8 cellular contexts compared by ENCODE assay signal in the genomic region with DNA sequence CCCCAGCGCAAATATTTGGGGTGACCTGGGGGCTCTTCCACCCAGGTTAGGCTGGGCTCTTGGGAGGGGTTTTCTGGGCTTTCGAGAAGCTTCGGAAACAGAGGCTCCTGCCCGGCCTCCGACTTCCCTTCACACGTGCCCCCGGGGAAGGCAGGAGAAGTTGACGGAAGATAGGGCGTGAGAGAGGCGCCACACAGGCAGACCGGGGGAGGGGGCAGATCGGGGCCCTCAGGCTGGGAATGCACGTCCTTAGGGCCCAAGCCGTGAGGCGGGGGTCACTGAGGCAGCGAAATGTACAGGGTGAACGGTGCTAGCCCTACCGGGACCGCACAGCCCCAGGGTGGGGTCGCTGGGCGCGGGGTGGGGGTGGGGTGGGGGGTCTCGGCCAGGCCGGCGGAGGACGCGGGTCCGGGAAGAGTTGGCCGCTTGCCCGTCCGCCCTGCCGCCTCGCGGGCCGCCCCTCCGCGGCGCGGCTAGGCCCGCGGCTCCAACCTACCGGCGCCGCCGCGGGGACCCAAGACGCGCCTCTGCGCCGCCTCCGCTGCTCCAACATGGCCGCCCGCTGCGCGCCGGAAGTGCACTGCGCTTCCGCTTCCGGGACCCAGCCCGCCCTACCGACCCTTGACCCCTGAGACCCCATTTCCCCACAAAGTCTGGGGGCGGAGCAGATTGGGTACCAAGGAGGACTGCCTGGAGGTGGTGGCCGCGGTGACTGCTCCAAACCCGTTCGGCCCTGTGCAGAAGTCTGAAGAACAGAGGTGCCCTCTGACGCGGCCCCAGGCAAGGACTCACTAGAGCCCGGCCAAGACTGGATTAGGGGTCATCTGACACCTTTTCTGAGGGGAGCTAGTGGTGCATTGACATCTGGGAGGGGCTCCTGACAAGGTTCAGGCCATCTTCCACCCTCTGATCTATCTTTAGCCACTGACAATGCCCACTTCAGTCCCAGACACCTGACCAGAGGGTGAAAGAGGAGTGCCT. TPM values are rescaled to one million over a fixed set of nuclear protein-coding genes. Genes with fewer than 3 reads are reported as not detected.
DNase-seq lines count a peak whose midpoint lies in the region; ATAC-seq and TF ChIP-seq lines count a peak whose summit lies in the region.

Gene CCDC71 (minus strand): TSS at position 561 of the 981 bp plus-strand sequence. CDS start 2,123 bp downstream, outside the sequence.

- peaks cover 8% of the 10 kb centered on the region; the same call in 1 of the 2 replicates for H3K36me3 ChIP-seq in Panc1 (ENCODE audit: control insufficient read depth, insufficient read depth, low read length)
- H3K36me3 ChIP-seq in naive thymus-derived CD4-positive, alpha-beta T cell (ENCODE audit: control insufficient read depth in 2 of 3, insufficient read depth in 3 of 3, low read length in 3 of 3): peaks cover 0 to 29% (median 0%) of the 10 kb centered on the region in 3 experiments

- peak within 1 kb of the TSS; percentile 89 to 96 (median 92) for H3K4me3 Mint-ChIP-seq in naive thymus-derived CD4-positive, alpha-beta T cell
- H3K4me3 Mint-ChIP-seq in stimulated activated memory B cell treated with anti-CD40 and anti-IgM and Interleukin-4, amounts not matched to agents 10 μg/mL and 1 μg/mL and 100 μg/mL, for 72 hours: peak within 1 kb of the TSS; percentile 98

- H3K27me3 Mint-ChIP-seq in naive thymus-derived CD4-positive, alpha-beta T cell: no peaks in the 10 kb centered on the region
- H3K27me3 Mint-ChIP-seq in stimulated activated memory B cell treated with anti-CD40 and anti-IgM and Interleukin-4, amounts not matched to agents 10 μg/mL and 1 μg/mL and 100 μg/mL, for 72 hours: peaks cover 14% of the 10 kb centered on the region

- CTCF ChIA-PET in Panc1 (lab: Charles Lee): no interaction called here
- CTCF ChIA-PET in naive thymus-derived CD4-positive, alpha-beta T cell (lab: Charles Lee): interaction anchor here (0.6 to 1.8 kb wide), 3 partner anchors 13 to 263 kb away, joined by 3 to 6 read pairs (median 5); partner anchors contain the start of genes NICN1 and QRICH1

- H3K27ac Mint-ChIP-seq in naive thymus-derived CD4-positive, alpha-beta T cell: peak within 1 kb of the TSS; percentile 87 to 96 (median 93)
- peak within 1 kb of the TSS; percentile 97 for H3K27ac Mint-ChIP-seq in stimulated activated memory B cell treated with anti-CD40 and anti-IgM and Interleukin-4, amounts not matched to agents 10 μg/mL and 1 μg/mL and 100 μg/mL, for 72 hours

- intact Hi-C loops in Panc1 (cut with micrococcal nuclease; ENCODE audit: unreplicated experiment): no loop called here
- intact Hi-C loops in naive thymus-derived CD4-positive, alpha-beta T cell (cut with micrococcal nuclease): loop anchor here (1.0 to 5.0 kb wide), 6 partner anchors 45 to 609 kb away; partner anchors contain the start of genes QRICH1 (in 2 of the 2), USP19 (in 2 of the 2), PFKFB4 (in 1 of the 2) and QARS1 (in 1 of the 2)

- POLR2A ChIA-PET in Panc1 (lab: Charles Lee): no interaction called here
- POLR2A ChIA-PET in naive thymus-derived CD4-positive, alpha-beta T cell (lab: Charles Lee): interaction anchor here (1.0 to 3.8 kb wide), 11 partner anchors 45 to 1341 kb away, joined by 3 to 20 read pairs (median 5); partner anchors contain the start of genes DALRD3, QRICH1, USP19 and USP4

- H3K9me3 ChIP-seq in Panc1 (ENCODE audit: control insufficient read depth, insufficient read depth, low read depth, low read length): peaks cover 3% of the 10 kb centered on the region; the same call in 1 of the 2 replicates
- no peaks in the 10 kb centered on the region for H3K9me3 ChIP-seq in naive thymus-derived CD4-positive, alpha-beta T cell (ENCODE audit: control insufficient read depth in 2 of 3, low read length in 3 of 3)

- H3K4me1 Mint-ChIP-seq in naive thymus-derived CD4-positive, alpha-beta T cell: peaks cover 16 to 51% (median 42%) of the 10 kb centered on the region in 7 donors
- peaks cover 27% of the 10 kb centered on the region for H3K4me1 Mint-ChIP-seq in stimulated activated memory B cell treated with anti-CD40 and anti-IgM and Interleukin-4, amounts not matched to agents 10 μg/mL and 1 μg/mL and 100 μg/mL, for 72 hours

- no TSS peak for BruUV-seq in Panc1 (replicated peaks; lab: Mats Ljungman, UMichigan)

- H3K9me3 Mint-ChIP-seq in naive thymus-derived CD4-positive, alpha-beta T cell: peaks cover 0 to 4% (median 0%) of the 10 kb centered on the region in 11 donors
- H3K9me3 Mint-ChIP-seq in stimulated activated memory B cell treated with anti-CD40 and anti-IgM and Interleukin-4, amounts not matched to agents 10 μg/mL and 1 μg/mL and 100 μg/mL, for 72 hours: no peaks in the 10 kb centered on the region

- peak; percentile 48 for ATAC-seq in HG03469 (IDR thresholded peaks at IDR 0.05; ENCODE audit: unreplicated experiment)
- peak; percentile 84 for ATAC-seq in Panc1
- peak; percentile 85 for ATAC-seq in naive thymus-derived CD4-positive, alpha-beta T cell
- peak; percentile 89 for ATAC-seq in stimulated activated memory B cell treated with anti-CD40 and anti-IgM and Interleukin-4, amounts not matched to agents 10 μg/mL and 1 μg/mL and 100 μg/mL, for 72 hours

- H3K36me3 Mint-ChIP-seq in naive thymus-derived CD4-positive, alpha-beta T cell: peaks cover 0 to 20% (median 5%) of the 10 kb centered on the region in 5 donors
- H3K36me3 Mint-ChIP-seq in stimulated activated memory B cell treated with anti-CD40 and anti-IgM and Interleukin-4, amounts not matched to agents 10 μg/mL and 1 μg/mL and 100 μg/mL, for 72 hours: peaks cover 15% of the 10 kb centered on the region

- DNase-seq in NCI-H524 (lab: John Stamatoyannopoulos, UW) (peak; percentile 36 to 56), NCI-H524 treated with DMSO at 0.1 percent for 48 hours (lab: John Stamatoyannopoulos, UW) (no peak), Panc1 (ENCODE audit: low read depth, low spot score) (no peak), fibroblast of gingiva (ENCODE audit: low read depth) (peak; percentile 58)
- DNase-seq in activated T-cell treated with anti-CD3 and anti-CD28 coated beads, Interleukin-2, amount 50 U/mL, for 48 hours: peak; percentile 83 to 88
- peak; percentile 63 to 82 (median 72) for DNase-seq in naive thymus-derived CD4-positive, alpha-beta T cell

- no peaks in the 10 kb centered on the region for H3K27me3 ChIP-seq in Panc1 (ENCODE audit: control insufficient read depth, insufficient read depth, low read length)
- no peaks in the 10 kb centered on the region for H3K27me3 ChIP-seq in naive thymus-derived CD4-positive, alpha-beta T cell (ENCODE audit: control insufficient read depth in 2 of 2, insufficient read depth in 2 of 2, low read length in 2 of 2)

- H3K4me1 ChIP-seq in Panc1 (ENCODE audit: control insufficient read depth, insufficient read depth, low read length): no peaks in the 10 kb centered on the region; the same call in 1 of the 2 replicates
- H3K4me1 ChIP-seq in naive thymus-derived CD4-positive, alpha-beta T cell (ENCODE audit: control insufficient read depth in 2 of 2, insufficient read depth in 2 of 2, low read length in 2 of 2): peaks cover 16 to 29% of the 10 kb centered on the region in 2 donors

- H3K4me3 ChIP-seq in Panc1 (ENCODE audit: low read depth in 2 of 2, low read length in 2 of 2): peak within 1 kb of the TSS; percentile 77 to 84
- H3K4me3 ChIP-seq in naive thymus-derived CD4-positive, alpha-beta T cell (ENCODE audit: low read length): peak within 1 kb of the TSS; percentile 58

- no peak for TF ChIP-seq CTCF in Panc1 (IDR thresholded peaks at IDR 0.05)

- in situ Hi-C loops in Panc1 (cut with HindIII; ENCODE audit: low pct_unique_long_range_greater_than_20kb, low sequenced_read_pairs): no loop called here

- H3K27ac ChIP-seq in Panc1 (ENCODE audit: low read length): peak within 1 kb of the TSS; percentile 95
- H3K27ac ChIP-seq in naive thymus-derived CD4-positive, alpha-beta T cell (ENCODE audit: low read depth, low read length): peak within 1 kb of the TSS; percentile 79

RNA-seq across cellular contexts. Expression of gene CCDC71, which starts in this region (rescaled TPM):
- total RNA-seq in Panc1 (2021; ENCODE audit: unreplicated experiment): 14.1 TPM
- 19.7 TPM for polyA plus RNA-seq in Panc1 (2012; ENCODE audit: insufficient read length)
- total RNA-seq in naive thymus-derived CD4-positive, alpha-beta T cell: 10 to 100 TPM; 16.5 to 39.5 (median 26.3) TPM
- polyA plus RNA-seq in naive thymus-derived CD4-positive, alpha-beta T cell: 1 to 10 TPM; 2.0 to 2.3 TPM

Comparison
In these comparisons a context has a peak if more than half of its experiments do, and no peak if none do; other contexts are left out.
1. DNase-seq: peak in NCI-H524 (2 of 2), activated T-cell treated with anti-CD3 and anti-CD28 coated beads, Interleukin-2, amount 50 U/mL, for 48 hours (2 of 2), fibroblast of gingiva (single experiment) and naive thymus-derived CD4-positive, alpha-beta T cell (9 of 9); none in NCI-H524 treated with DMSO at 0.1 percent for 48 hours (single experiment) and Panc1 (single experiment).
2. Peak in every context shown above with its lines, with median percentiles within 50 percentile points of each other: ATAC-seq.